Comparison of ENCODE assay signal across 8 cellular contexts in the genomic region with DNA sequence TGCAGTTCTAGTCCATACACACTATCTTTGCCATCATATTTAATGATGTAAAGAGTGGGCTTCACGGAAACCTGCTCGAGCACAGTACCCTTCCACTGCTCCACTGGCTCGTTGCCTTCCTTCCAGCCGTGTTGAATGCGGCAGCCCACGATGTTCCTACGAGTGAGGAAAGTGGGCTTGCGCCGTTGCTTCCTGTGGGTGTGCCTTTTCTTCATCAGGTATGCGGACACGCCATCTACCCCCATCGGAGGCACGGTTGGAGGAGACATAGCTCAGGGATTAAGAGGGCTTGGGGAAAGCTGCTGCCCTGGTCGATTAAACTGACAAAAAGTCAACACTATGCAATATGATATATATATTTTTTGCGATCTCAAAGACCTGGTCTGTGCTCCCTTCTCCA. TPM values are rescaled to one million over a fixed set of nuclear protein-coding genes. Genes with fewer than 3 reads are reported as not detected.
DNase-seq lines count a peak whose midpoint lies in the region; ATAC-seq and TF ChIP-seq lines count a peak whose summit lies in the region.

No MANE protein-coding gene starts in this region.

- 0 to 36% (median 9%) methylated on average over 13 to 15 of the region's 15 CpGs for WGBS in heart left ventricle, 4 donors

- peaks cover 6% of the 10 kb centered on the region for H3K4me1 ChIP-seq in ACC112 (ENCODE audit: control insufficient read depth, insufficient read depth, low read length, unreplicated experiment)
- peaks cover 0 to 9% (median 0%) of the 10 kb centered on the region in 12 donors for H3K4me1 ChIP-seq in heart left ventricle

- intact Hi-C loops in heart left ventricle (cut with DNase I), result loop anchor here in 2 of 10 donors (5.0 to 10.0 kb wide), 2 partner anchors 154 to 857 kb away; a partner anchor contains a TSS

- H3K27me3 Mint-ChIP-seq in progenitor cell of endocrine pancreas, result no peaks in the 10 kb centered on the region

- peaks cover 18% of the 10 kb centered on the region for H3K79me2 ChIP-seq in ACC112 (ENCODE audit: control insufficient read depth, insufficient read depth, low read length, unreplicated experiment)

- H3K4me1 Mint-ChIP-seq in progenitor cell of endocrine pancreas (ENCODE audit: low read depth), result peaks cover 10% of the 10 kb centered on the region

- H3K4me3 ChIP-seq in ACC112 (ENCODE audit: low read depth, low read length) (peak overlapping the region; percentile 91), heart left ventricle (peak overlapping the region; percentile 24 to 92 (median 62))

- H3K36me3 Mint-ChIP-seq in progenitor cell of endocrine pancreas (ENCODE audit: insufficient read depth), result no peaks in the 10 kb centered on the region

- peak; percentile 40 for DNase-seq in NCI-H226
- peak; percentile 63 for DNase-seq in activated effector memory CD4-positive, alpha-beta T cell treated with anti-CD3 and anti-CD28 coated beads, Interleukin-2, amount 50 U/mL, for 16 hours
- peak in 2 of 5 donors; percentile 15 to 25 for DNase-seq in heart left ventricle
- no peak for DNase-seq in progenitor cell of endocrine pancreas (ENCODE audit: low spot score, unreplicated experiment)

- peaks cover 22% of the 10 kb centered on the region for H3K9me3 Mint-ChIP-seq in progenitor cell of endocrine pancreas (ENCODE audit: low read depth)

- peak overlapping the region; percentile 97 for H3K27ac Mint-ChIP-seq in progenitor cell of endocrine pancreas

- no peaks in the 10 kb centered on the region for H3K9me3 ChIP-seq in heart left ventricle

- no peak for TF ChIP-seq POLR2A in heart left ventricle (IDR thresholded peaks at IDR 0.05)

- ATAC-seq in GM18498 (IDR thresholded peaks at IDR 0.05; ENCODE audit: unreplicated experiment) (peak; percentile 51), HG02884 (IDR thresholded peaks at IDR 0.05; ENCODE audit: unreplicated experiment) (peak; percentile 31), heart left ventricle (peak in 3 of 4 donors; percentile 10 to 26 (median 19)), HG03469 (IDR thresholded peaks at IDR 0.05; ENCODE audit: unreplicated experiment) (no peak)

- peak overlapping the region; percentile 91 for H3K4me3 Mint-ChIP-seq in progenitor cell of endocrine pancreas (ENCODE audit: low read depth)

- TF ChIP-seq CTCF in heart left ventricle (IDR thresholded peaks at IDR 0.05), result no peak
- TF ChIP-seq CTCF in progenitor cell of endocrine pancreas (IDR thresholded peaks at IDR 0.05; ENCODE audit: unreplicated experiment), result no peak

- H3K27me3 ChIP-seq in ACC112 (ENCODE audit: insufficient read depth, low read length) (no peaks in the 10 kb centered on the region), heart left ventricle (peaks cover 0 to 5% (median 0%) of the 10 kb centered on the region in 9 donors)

- no peaks in the 10 kb centered on the region for H3K36me3 ChIP-seq in ACC112 (ENCODE audit: insufficient read depth, low read length)
- no peaks in the 10 kb centered on the region for H3K36me3 ChIP-seq in heart left ventricle

- peak overlapping the region; percentile 46 for H3K27ac ChIP-seq in ACC112 (ENCODE audit: low read depth, low read length)
- H3K27ac ChIP-seq in heart left ventricle, result peak overlapping the region in 8 of 12 donors; percentile 29 to 82 (median 58)

- H2AFZ ChIP-seq in ACC112 (ENCODE audit: low read length, unreplicated experiment), result peak overlapping the region; percentile 84

RNA-seq across cellular contexts. Expression of a gene that starts 0.6 kb away (rescaled TPM):
- 1 to 10 TPM in 3 of 9 donors, under 1 TPM in 6; 0.31 to 1.7 (median 0.72) TPM for total RNA-seq in heart left ventricle
- polyA plus RNA-seq in heart left ventricle, result under 1 TPM; 0.50 to 0.67 TPM
- total RNA-seq in progenitor cell of endocrine pancreas, result 7.5 and 8.0 TPM in 2 replicates
